In the genomic region with DNA sequence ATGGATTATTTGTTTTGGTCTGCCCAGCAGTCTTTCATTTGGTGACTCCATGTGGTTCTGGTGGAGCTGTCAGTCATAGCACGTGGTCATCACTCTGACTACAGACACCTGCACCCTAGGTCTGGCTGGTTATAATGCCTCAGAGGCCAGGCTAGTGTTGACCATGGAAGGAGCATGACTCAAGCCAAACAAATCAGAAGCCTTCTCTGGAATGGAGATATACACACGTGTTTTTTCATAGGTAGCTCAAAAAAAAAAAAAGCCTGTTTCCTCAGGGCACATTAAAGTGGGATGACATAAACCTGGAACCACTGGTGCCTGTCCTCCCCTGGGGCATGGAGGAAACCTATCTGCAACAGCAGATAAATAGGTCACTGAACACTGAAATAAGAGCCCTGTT, we compare ENCODE assay signal across 12 cellular contexts. TPM values are rescaled to one million over a fixed set of nuclear protein-coding genes. Genes with fewer than 3 reads are reported as not detected.
A peak's percentile ranks its signal among the peaks of the same experiment; 100 is the strongest.
DNase-seq lines count a peak whose midpoint lies in the region; ATAC-seq, FAIRE-seq and TF ChIP-seq lines count a peak whose summit lies in the region.
"Had no signal": no experiment of that assay in that cellular context is flagged by ENCODE, and none has a peak within 500 bp of the region (broad histone marks: within the 10 kb centered on the region; RNA-seq: fewer than 3 reads in every experiment).

No MANE protein-coding gene starts in this region.

- intact Hi-C loops in K562 (cut with micrococcal nuclease), result no loop called here

- peaks cover 10% of the 10 kb centered on the region in 2 experiments; a peak in 3 of 5 replicates for H3K4me1 ChIP-seq in K562 (replicated peaks in 1 of 2; ENCODE audit: control insufficient read depth in 2 of 2, insufficient read depth in 2 of 2, low read length in 2 of 2)

- no peaks in the 10 kb centered on the region for H3K36me3 ChIP-seq in K562 (ENCODE audit: control insufficient read depth, insufficient read depth, low read length)

- FAIRE-seq in K562 (lab: Jason Lieb, UNC) (no peak), urothelium cell line (lab: Jason Lieb, UNC) (no peak)

- H3K4me2 ChIP-seq in K562 (ENCODE audit: insufficient read depth, low read length), result no peak overlapping the region

- CTCF ChIA-PET in K562 (lab: Yijun Ruan, JAX; ENCODE audit: low intra/inter-chr PET ratio), result no interaction called here

- BruUV-seq in K562 (replicated peaks; lab: Mats Ljungman, UMichigan), result no TSS peak

- H2AFZ ChIP-seq in K562 (ENCODE audit: low read depth, low read length), result 0 out of 2 replicates have a peak overlapping the region, but pooled peaks have one; percentile 49

- no peaks in the 10 kb centered on the region for H3K79me2 ChIP-seq in K562 (ENCODE audit: control insufficient read depth, insufficient read depth, low read length)

- DNase-seq in NCI-H146 treated with DMSO at 0.1 percent for 48 hours (lab: John Stamatoyannopoulos, UW; ENCODE audit: unreplicated experiment), result peak; percentile 84
- no peak for DNase-seq in K562 (ENCODE audit: extremely low read depth in 1 of 4, low spot score in 3 of 4)
- peak; percentile 86 for DNase-seq in renal cortical epithelial cell (ENCODE audit: low read depth)
- DNase-seq in OCI-M1 (lab: John Stamatoyannopoulos, UW), result no peak
- DNase-seq in urothelium cell line (ENCODE audit: low spot score), result no peak
- DNase-seq: activated CD8-positive, alpha-beta T cell treated with anti-CD3 and anti-CD28 coated beads, Interleukin-2, amount 10 ng/mL, durations not matched to agents 7 days and 5 days; NK-92 treated with Interleukin-12 subunit alpha and Interleukin-12 subunit beta, amount 100 ng/mL, for 24 hours; spleen; T-cell had no signal

- no peaks in the 10 kb centered on the region for H4K20me1 ChIP-seq in K562 (replicated peaks; ENCODE audit: control insufficient read depth, insufficient read depth, low read length)

- H3K9ac ChIP-seq in K562 (ENCODE audit: insufficient read depth in 1 of 2, low read depth in 2 of 2, low read length in 2 of 2), result no peak overlapping the region

- no peaks in the 10 kb centered on the region for H3K27me3 ChIP-seq in K562 (ENCODE audit: control insufficient read depth in 2 of 2, insufficient read depth in 2 of 2, low read length in 2 of 2)
- H3K27me3 ChIP-seq: spleen had no signal

- 3% methylated on average over 2 of the region's 2 CpGs for WGBS in K562 (ENCODE audit: insufficient coverage, low coverage, missing lambda C conversion rate)

- TF ChIP-seq POLR2A in K562 (conservative IDR thresholded peaks at IDR 0.05), result no peak

- H3K27ac ChIP-seq in K562 (ENCODE audit: extremely low read depth, low read depth, low read length), result no peak overlapping the region

- in situ Hi-C loops in K562 (cut with MboI), result no loop called here

- ATAC-seq in K562, result peak; percentile 33; the same call in 2 of the 3 replicates
- ATAC-seq: activated CD8-positive, alpha-beta T cell treated with anti-CD3 and anti-CD28 coated beads, Interleukin-2, amount 10 ng/mL, durations not matched to agents 7 days and 5 days; activated naive CD4-positive, alpha-beta T cell treated with anti-CD3 and anti-CD28 coated beads, Interleukin-2, amount 50 U/mL, for 72 hours; T-cell had no signal

- TF ChIP-seq CTCF in K562 (IDR thresholded peaks at IDR 0.05 in 2 of 3, conservative IDR thresholded peaks at IDR 0.05 in 1 of 3; ENCODE audit: insufficient read depth in 2 of 3, low read depth in 1 of 3, low read length in 3 of 3), result no peak

- POLR2A ChIA-PET in K562 (lab: Yijun Ruan, JAX), result interaction anchor here (0.6 to 1.0 kb wide), 2 partner anchors 10 to 1335 kb away, joined by 3 to 4 read pairs; no protein-coding TSS in a partner anchor

- no peak for TF ChIP-seq EP300 in K562 (IDR thresholded peaks at IDR 0.05; ENCODE audit: low read length)

- no peak for TF ChIP-seq RAD21 in K562 (CRISPR knock-in tag; conservative IDR thresholded peaks at IDR 0.05 in 1 of 2, IDR thresholded peaks at IDR 0.05 in 1 of 2)

- no peak overlapping the region for H3K4me3 ChIP-seq in K562
- H3K4me3 ChIP-seq: spleen had no signal

- H3K9me3 ChIP-seq in K562 (replicated peaks; ENCODE audit: control insufficient read depth, insufficient read depth, low read depth, low read length), result no peaks in the 10 kb centered on the region
- H3K9me3 ChIP-seq: spleen had no signal

- no peaks in the 10 kb centered on the region for H3K9me1 ChIP-seq in K562 (ENCODE audit: control insufficient read depth, insufficient read depth, low read length)

RNA-seq across cellular contexts. Expression of a gene that starts 8.1 kb away (rescaled TPM):
- total RNA-seq in K562 (2011; cell fraction: chromatin; rRNA removed; ENCODE audit: low replicate concordance), result 0.60 and 1.1 TPM in 2 replicates
- total RNA-seq in K562 (2011; cell fraction: nucleolus; rRNA removed), result 0.33 and 1.1 TPM in 2 replicates
- 0.88 and 0.92 TPM in 2 replicates for total RNA-seq in K562 (2011; cell fraction: nucleoplasm; rRNA removed)
- total RNA-seq in K562 (2014; rRNA removed) (1.2 and 1.7 TPM in 2 replicates), K562 (2014; rRNA removed; fragmentation: Illumina TruSeq; extraction: Trizol) (0.77 and 1.2 TPM in 2 replicates), K562 (2015; rRNA removed; fragmentation: Illumina TruSeq; extraction: Trizol) (0.60 and 1.4 TPM in 2 replicates), K562 (2021) (2.7 TPM in 2 replicates), renal cortical epithelial cell (50.6 and 63.9 TPM in 2 replicates)
- polyA plus RNA-seq in K562 (2011; rRNA removed) (1.3 and 2.0 TPM in 2 replicates), K562 (2014; fragmentation: Illumina TruSeq; extraction: Trizol) (0.80 and 1.6 TPM in 2 replicates), K562 (2014; fragmentation: Nextera tagmentation; extraction: Ambion mirVana) (1 to 10 TPM; 1.3 to 1.9 TPM), K562 (2014; rRNA removed) (0.96 and 1.4 TPM in 2 replicates)
- 1.6 and 3.9 TPM in 2 replicates for polyA plus RNA-seq in K562 (2011; cell fraction: cytosol; rRNA removed)
- polyA plus RNA-seq in K562 (2011; cell fraction: nucleus; rRNA removed), result 0.73 and 0.92 TPM in 2 replicates
- 3.4 and 5.8 TPM in 2 replicates for polyA plus RNA-seq in K562 (2012)
- polyA minus RNA-seq in K562 (2011; rRNA and poly(A)+ RNA removed), result 2.3 and 4.8 TPM in 2 replicates
- polyA minus RNA-seq in K562 (2011; cell fraction: cytosol; rRNA and poly(A)+ RNA removed), result 2.1 and 2.2 TPM in 2 replicates
- 0.54 and 0.67 TPM in 2 replicates for polyA minus RNA-seq in K562 (2011; cell fraction: nucleus; rRNA and poly(A)+ RNA removed)

RNA-seq across cellular contexts. Expression of a gene that starts 48.9 kb away (rescaled TPM):
- total RNA-seq in K562 (2011; cell fraction: chromatin; rRNA removed; ENCODE audit: low replicate concordance), result 24.6 and 32.2 TPM in 2 replicates
- total RNA-seq in K562 (2011; cell fraction: nucleolus; rRNA removed), result 11.0 and 12.6 TPM in 2 replicates
- total RNA-seq in K562 (2011; cell fraction: nucleoplasm; rRNA removed), result 17.3 and 26.3 TPM in 2 replicates
- 13.8 and 18.2 TPM in 2 replicates for total RNA-seq in K562 (2014; rRNA removed)
- total RNA-seq in K562 (2014; rRNA removed; fragmentation: Illumina TruSeq; extraction: Trizol), result 34.0 and 42.0 TPM in 2 replicates
- total RNA-seq in K562 (2015; rRNA removed; fragmentation: Illumina TruSeq; extraction: Trizol), result 21.3 and 22.4 TPM in 2 replicates
- total RNA-seq in K562 (2021), result 39.8 and 41.4 TPM in 2 replicates
- 22.9 and 34.5 TPM in 2 replicates for polyA plus RNA-seq in K562 (2011; rRNA removed)
- polyA plus RNA-seq in K562 (2011; cell fraction: cytosol; rRNA removed), result 18.1 and 18.7 TPM in 2 replicates
- polyA plus RNA-seq in K562 (2011; cell fraction: nucleus; rRNA removed), result 8.4 and 12.2 TPM in 2 replicates
- polyA plus RNA-seq in K562 (2012), result 13.8 and 15.5 TPM in 2 replicates
- polyA plus RNA-seq in K562 (2014; fragmentation: Illumina TruSeq; extraction: Trizol), result 23.9 and 24.3 TPM in 2 replicates
- 10 to 100 TPM; 23.5 to 34.2 TPM for polyA plus RNA-seq in K562 (2014; fragmentation: Nextera tagmentation; extraction: Ambion mirVana)
- 22.2 and 22.5 TPM in 2 replicates for polyA plus RNA-seq in K562 (2014; rRNA removed)
- 36.5 and 40.6 TPM in 2 replicates for polyA minus RNA-seq in K562 (2011; rRNA and poly(A)+ RNA removed)
- polyA minus RNA-seq in K562 (2011; cell fraction: cytosol; rRNA and poly(A)+ RNA removed), result 17.2 and 19.7 TPM in 2 replicates
- 4.3 and 8.0 TPM in 2 replicates for polyA minus RNA-seq in K562 (2011; cell fraction: nucleus; rRNA and poly(A)+ RNA removed)
- 101 and 112 TPM in 2 replicates for total RNA-seq in renal cortical epithelial cell

RNA-seq across cellular contexts. Expression of a gene that starts 59.0 kb away (rescaled TPM):
- 98.9 and 173 TPM in 2 replicates for total RNA-seq in K562 (2011; cell fraction: chromatin; rRNA removed; ENCODE audit: low replicate concordance)
- total RNA-seq in K562 (2011; cell fraction: nucleolus; rRNA removed), result 135 and 137 TPM in 2 replicates
- 196 and 286 TPM in 2 replicates for total RNA-seq in K562 (2011; cell fraction: nucleoplasm; rRNA removed)
- 45.0 and 52.4 TPM in 2 replicates for total RNA-seq in K562 (2014; rRNA removed)
- 93.5 and 103 TPM in 2 replicates for total RNA-seq in K562 (2014; rRNA removed; fragmentation: Illumina TruSeq; extraction: Trizol)
- total RNA-seq in K562 (2015; rRNA removed; fragmentation: Illumina TruSeq; extraction: Trizol), result 90.1 and 94.9 TPM in 2 replicates
- 124 TPM in 2 replicates for total RNA-seq in K562 (2021)
- polyA plus RNA-seq in K562 (2011; rRNA removed), result 101 and 127 TPM in 2 replicates
- 93.3 and 96.3 TPM in 2 replicates for polyA plus RNA-seq in K562 (2011; cell fraction: cytosol; rRNA removed)
- polyA plus RNA-seq in K562 (2011; cell fraction: nucleus; rRNA removed), result 24.6 and 38.7 TPM in 2 replicates
- polyA plus RNA-seq in K562 (2012), result 106 and 280 TPM in 2 replicates
- 142 and 169 TPM in 2 replicates for polyA plus RNA-seq in K562 (2014; fragmentation: Illumina TruSeq; extraction: Trizol)
- 10 to 100 TPM; 41.6 to 44.3 TPM for polyA plus RNA-seq in K562 (2014; fragmentation: Nextera tagmentation; extraction: Ambion mirVana)
- 86.9 and 93.3 TPM in 2 replicates for polyA plus RNA-seq in K562 (2014; rRNA removed)
- polyA minus RNA-seq in K562 (2011; rRNA and poly(A)+ RNA removed), result 152 and 166 TPM in 2 replicates
- 76.1 and 86.1 TPM in 2 replicates for polyA minus RNA-seq in K562 (2011; cell fraction: cytosol; rRNA and poly(A)+ RNA removed)
- 13.7 and 24.4 TPM in 2 replicates for polyA minus RNA-seq in K562 (2011; cell fraction: nucleus; rRNA and poly(A)+ RNA removed)
- total RNA-seq in renal cortical epithelial cell, result 49.5 and 126 TPM in 2 replicates

RNA-seq across cellular contexts. Expression of a gene that starts 59.1 kb away (rescaled TPM):
- not detected in 2 replicates for total RNA-seq in K562 (2011; cell fraction: chromatin; rRNA removed; ENCODE audit: low replicate concordance)
- total RNA-seq in K562 (2011; cell fraction: nucleolus; rRNA removed), result not detected in 2 replicates
- not detected in 2 replicates for total RNA-seq in K562 (2011; cell fraction: nucleoplasm; rRNA removed)
- not detected in 2 replicates for total RNA-seq in K562 (2014; rRNA removed)
- total RNA-seq in K562 (2014; rRNA removed; fragmentation: Illumina TruSeq; extraction: Trizol), result not detected in 2 replicates
- total RNA-seq in K562 (2015; rRNA removed; fragmentation: Illumina TruSeq; extraction: Trizol), result not detected in 2 replicates
- not detected in 2 replicates for total RNA-seq in K562 (2021)
- polyA plus RNA-seq in K562 (2011; rRNA removed), result not detected in 2 replicates
- not detected in 2 replicates for polyA plus RNA-seq in K562 (2011; cell fraction: cytosol; rRNA removed)
- not detected in 2 replicates for polyA plus RNA-seq in K562 (2011; cell fraction: nucleus; rRNA removed)
- not detected in 2 replicates for polyA plus RNA-seq in K562 (2012)
- not detected in 2 replicates for polyA plus RNA-seq in K562 (2014; fragmentation: Illumina TruSeq; extraction: Trizol)
- polyA plus RNA-seq in K562 (2014; fragmentation: Nextera tagmentation; extraction: Ambion mirVana), result not detected
- polyA plus RNA-seq in K562 (2014; rRNA removed), result not detected in 2 replicates
- not detected in 2 replicates for polyA minus RNA-seq in K562 (2011; rRNA and poly(A)+ RNA removed)
- polyA minus RNA-seq in K562 (2011; cell fraction: cytosol; rRNA and poly(A)+ RNA removed), result not detected in 2 replicates
- not detected in 2 replicates for polyA minus RNA-seq in K562 (2011; cell fraction: nucleus; rRNA and poly(A)+ RNA removed)
- not detected in 2 replicates for total RNA-seq in renal cortical epithelial cell
- total RNA-seq: activated naive CD4-positive, alpha-beta T cell treated with anti-CD3 and anti-CD28 coated beads, Interleukin-2, amount 50 U/mL, for 72 hours; fibroblast of villous mesenchyme; neural crest cell had no signal

Comparison
In these comparisons a context has a peak if more than half of its experiments do, and no peak if none do; other contexts are left out.
1. DNase-seq: peak in NCI-H146 treated with DMSO at 0.1 percent for 48 hours (single experiment) and renal cortical epithelial cell (single experiment); none in K562 (0 of 4), OCI-M1 (single experiment) and urothelium cell line (single experiment).
2. RNA of a gene that starts 8.1 kb away (total RNA-seq): 50.6 to 63.9 TPM in renal cortical epithelial cell; 0.33 to 2.7 TPM in K562; every median in the first group is over 10 times any median in the second.